15 cellular contexts compared by ENCODE assay signal in the genomic region with DNA sequence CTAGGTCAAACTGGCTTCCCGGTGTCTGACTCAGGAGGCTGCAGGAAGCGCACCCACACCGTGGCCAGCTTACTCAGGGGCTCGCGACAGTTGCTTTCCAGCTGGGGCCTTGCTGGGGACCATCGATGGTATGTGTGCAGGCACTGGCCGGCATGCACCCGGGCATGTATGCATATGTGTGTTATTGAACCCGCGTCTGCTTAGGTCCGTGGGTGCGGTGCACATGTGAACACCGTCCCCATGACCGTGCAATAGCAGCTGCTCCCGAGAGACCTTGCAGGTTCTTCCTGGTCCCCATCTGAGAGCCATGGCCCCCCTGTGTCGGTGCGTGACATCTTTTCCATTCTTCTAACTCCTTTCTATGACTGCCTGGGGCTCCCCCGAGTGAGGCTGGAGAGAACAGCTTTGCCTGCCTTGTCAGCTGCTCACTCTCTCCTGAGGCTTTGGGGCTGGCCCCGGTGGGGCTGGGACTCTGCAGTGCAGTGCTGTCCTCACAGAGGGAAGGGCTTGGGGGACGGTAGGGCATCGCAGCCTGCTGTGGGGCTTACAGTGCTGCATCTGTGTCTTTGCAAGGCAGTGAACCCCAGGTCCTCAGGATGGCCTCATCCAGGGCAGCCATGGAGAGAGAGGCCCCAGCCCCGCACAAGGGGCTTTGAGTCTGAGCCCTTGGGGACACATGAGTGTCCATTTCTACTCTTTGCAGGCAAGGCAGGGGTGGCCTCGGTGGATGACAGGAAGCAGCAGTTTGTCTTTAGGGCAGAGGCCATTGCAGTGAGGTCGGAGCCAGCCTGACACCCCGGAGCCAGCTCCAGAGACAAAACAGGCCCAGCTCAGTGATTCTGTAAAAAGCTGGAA.
"Had no signal": no experiment of that assay in that cellular context is flagged by ENCODE, and none has a peak within 500 bp of the region (broad histone marks: within the 10 kb centered on the region; RNA-seq: fewer than 3 reads in every experiment).

No MANE protein-coding gene starts in this region.

- H3K4me1 ChIP-seq: adrenal gland, testis had no signal

- H3K4me3 ChIP-seq: adrenal gland, testis had no signal

- H3K36me3 ChIP-seq: adrenal gland had no signal

- H3K27ac Mint-ChIP-seq: activated CD4-positive, alpha-beta T cell treated with anti-CD3 and anti-CD28 coated beads for 36 hours; activated CD8-positive, alpha-beta T cell treated with anti-CD3 and anti-CD28 coated beads for 36 hours; activated naive CD4-positive, alpha-beta T cell treated with anti-CD3 and anti-CD28 coated beads, Interleukin-2, amount 10 ng/mL, durations not matched to agents 7 days and 5 days; activated T-helper 1 cell treated with anti-CD3 and anti-CD28 coated beads, Interleukin-12 subunit alpha, Interleukin-12 subunit beta, Interleukin-2, Interleukin-4 antibody, amounts not matched to agents 30 ng/mL and 10 ng/mL and 1 ng/mL, durations not matched to agents 14 hours and 24 hours and 36 hours; natural killer cell treated with Interleukin-12 subunit alpha and Interleukin-12 subunit beta and Interleukin-15 and Interleukin-18, amount 100 ng/mL, for 72 hours had no signal

- H3K9me3 ChIP-seq: adrenal gland, testis had no signal

- DNase-seq: activated CD4-positive, alpha-beta T cell treated with anti-CD3 and anti-CD28 coated beads for 36 hours; activated CD8-positive, alpha-beta T cell treated with anti-CD3 and anti-CD28 coated beads for 36 hours; activated naive CD4-positive, alpha-beta T cell treated with anti-CD3 and anti-CD28 coated beads, Interleukin-2, amount 10 ng/mL, durations not matched to agents 7 days and 5 days; adrenal gland; left cardiac atrium; mammary epithelial cell; occipital lobe; stimulated activated CD4-positive, alpha-beta T cell treated with anti-CD3 and anti-CD28 coated beads, Interleukin-4, amount 100 ng/mL, for 1 hour; stimulated activated CD8-positive, alpha-beta memory T cell treated with anti-CD3 and anti-CD28 coated beads, Interleukin-4, amount 100 ng/mL, for 48 hours; stimulated activated naive CD8-positive, alpha-beta T cell treated with anti-CD3 and anti-CD28 coated beads, Interleukin-15, Interleukin-2, amounts not matched to agents 100 U/mL and 50 U/mL, for 24 hours; SW 1271; testis had no signal

- H3K4me3 Mint-ChIP-seq: activated CD4-positive, alpha-beta T cell treated with anti-CD3 and anti-CD28 coated beads for 36 hours; activated CD8-positive, alpha-beta T cell treated with anti-CD3 and anti-CD28 coated beads for 36 hours; activated naive CD4-positive, alpha-beta T cell treated with anti-CD3 and anti-CD28 coated beads, Interleukin-2, amount 10 ng/mL, durations not matched to agents 7 days and 5 days; activated T-helper 1 cell treated with anti-CD3 and anti-CD28 coated beads, Interleukin-12 subunit alpha, Interleukin-12 subunit beta, Interleukin-2, Interleukin-4 antibody, amounts not matched to agents 30 ng/mL and 10 ng/mL and 1 ng/mL, durations not matched to agents 14 hours and 24 hours and 36 hours; central memory CD8-positive, alpha-beta T cell; natural killer cell treated with Interleukin-12 subunit alpha and Interleukin-12 subunit beta and Interleukin-15 and Interleukin-18, amount 100 ng/mL, for 72 hours had no signal

- ATAC-seq: activated CD4-positive, alpha-beta T cell treated with anti-CD3 and anti-CD28 coated beads for 36 hours; activated CD8-positive, alpha-beta T cell treated with anti-CD3 and anti-CD28 coated beads for 36 hours; left cardiac atrium; natural killer cell treated with Interleukin-12 subunit alpha and Interleukin-12 subunit beta and Interleukin-15 and Interleukin-18, amount 100 ng/mL, for 72 hours; stimulated activated naive CD8-positive, alpha-beta T cell treated with anti-CD3 and anti-CD28 coated beads, Interleukin-15, Interleukin-2, amounts not matched to agents 100 U/mL and 50 U/mL, for 24 hours had no signal

- H3K4me1 Mint-ChIP-seq: activated CD4-positive, alpha-beta T cell treated with anti-CD3 and anti-CD28 coated beads for 36 hours; activated naive CD4-positive, alpha-beta T cell treated with anti-CD3 and anti-CD28 coated beads, Interleukin-2, amount 10 ng/mL, durations not matched to agents 7 days and 5 days; central memory CD8-positive, alpha-beta T cell had no signal

- H3K9me3 Mint-ChIP-seq: activated CD8-positive, alpha-beta T cell treated with anti-CD3 and anti-CD28 coated beads for 36 hours; activated naive CD4-positive, alpha-beta T cell treated with anti-CD3 and anti-CD28 coated beads, Interleukin-2, amount 10 ng/mL, durations not matched to agents 7 days and 5 days; activated T-helper 1 cell treated with anti-CD3 and anti-CD28 coated beads, Interleukin-12 subunit alpha, Interleukin-12 subunit beta, Interleukin-2, Interleukin-4 antibody, amounts not matched to agents 30 ng/mL and 10 ng/mL and 1 ng/mL, durations not matched to agents 14 hours and 24 hours and 36 hours; central memory CD8-positive, alpha-beta T cell; natural killer cell treated with Interleukin-12 subunit alpha and Interleukin-12 subunit beta and Interleukin-15 and Interleukin-18, amount 100 ng/mL, for 72 hours had no signal

- H3K36me3 Mint-ChIP-seq: activated naive CD4-positive, alpha-beta T cell treated with anti-CD3 and anti-CD28 coated beads, Interleukin-2, amount 10 ng/mL, durations not matched to agents 7 days and 5 days; natural killer cell treated with Interleukin-12 subunit alpha and Interleukin-12 subunit beta and Interleukin-15 and Interleukin-18, amount 100 ng/mL, for 72 hours had no signal

- H3K27me3 ChIP-seq: testis had no signal

- H3K27ac ChIP-seq: adrenal gland, testis had no signal
